8 cellular contexts compared by ENCODE assay signal in genomic region chr19:8881512-8881911, GRCh38. TPM values are rescaled to one million over a fixed set of nuclear protein-coding genes. Genes with fewer than 3 reads are reported as not detected.
"Had no signal": no experiment of that assay in that cellular context is flagged by ENCODE, and none has a peak within 500 bp of the region (broad histone marks: within the 10 kb centered on the region; RNA-seq: fewer than 3 reads in every experiment).

No MANE protein-coding gene starts in this region.

- H3K4me3 ChIP-seq: GM12878 had no signal

- ATAC-seq: GM12878 had no signal

- FAIRE-seq: G401.6, GM12878, GM12891, GM12892, GM18507, GM19239 had no signal

- DNase-seq: GDM1, GF-D8 had no signal

RNA-seq across cellular contexts. Expression of gene MBD3L1, which starts 49.3 kb away (rescaled TPM):
- total RNA-seq: GM12878 had no signal
- polyA plus RNA-seq: GM12878 had no signal
